36 cellular contexts compared by ENCODE assay signal in genomic region chrX:154502098-154502497, GRCh38.
"Had no signal": no experiment of that assay in that cellular context is flagged by ENCODE, and none has a peak within 500 bp of the region (broad histone marks: within the 10 kb centered on the region; RNA-seq: fewer than 3 reads in every experiment).

No MANE protein-coding gene starts in this region.

- H3K27ac ChIP-seq: KMS-11 had no signal

- H3K27me3 ChIP-seq: MG63 had no signal

- H3K4me3 ChIP-seq: MG63 had no signal

- H3K9me3 ChIP-seq: MG63 had no signal

- H3K4me2 ChIP-seq: KMS-11 had no signal

- H3K9ac ChIP-seq: KMS-11 had no signal

- H3K36me3 ChIP-seq: MG63 had no signal

- DNase-seq: Karpas-422, Kasumi-1, MM.1S, MV-4-11, NCI-H1048, NCI-H1092, NCI-H1092 treated with DMSO at 0.1 percent for 48 hours, NCI-H1105, NCI-H1105 treated with DMSO at 0.1 percent for 48 hours, NCI-H1417, NCI-H1417 treated with DMSO at 0.1 percent for 48 hours, NCI-H1436, NCI-H1436 treated with DMSO at 0.1 percent for 48 hours, NCI-H146, NCI-H1694, NCI-H1694 treated with DMSO at 0.1 percent for 48 hours, NCI-H187, NCI-H187 treated with DMSO at 0.1 percent for 48 hours, NCI-H1930, NCI-H2029, NCI-H2029 treated with DMSO at 0.1 percent for 48 hours, NCI-H2081, NCI-H2081 treated with DMSO at 0.1 percent for 48 hours, NCI-H2107, NCI-H2171, NCI-H2171 treated with DMSO at 0.1 percent for 48 hours, NCI-H2227 treated with DMSO at 0.1 percent for 48 hours, NCI-H226, NCI-H345, NCI-H446, NCI-H446 treated with DMSO at 0.1 percent for 48 hours, NCI-H510A, NCI-H510A treated with DMSO at 0.1 percent for 48 hours, NCI-H524 had no signal
